30 cellular contexts compared by ENCODE assay signal in genomic region chr17:67123692-67124091, GRCh38.
"Had no signal": no experiment of that assay in that cellular context is flagged by ENCODE, and none has a peak within 500 bp of the region (broad histone marks: within the 10 kb centered on the region; RNA-seq: fewer than 3 reads in every experiment).

No MANE protein-coding gene starts in this region.

- DNase-seq: natural killer cell; occipital lobe; ovary; posterior cingulate gyrus; psoas muscle; right cardiac atrium; right lobe of liver; sigmoid colon; small intestine; stimulated activated CD4-positive, alpha-beta T cell treated with anti-CD3 and anti-CD28 coated beads, Interleukin-15, amount 100 ng/mL, for 24 hours; stimulated activated CD4-positive, alpha-beta T cell treated with anti-CD3 and anti-CD28 coated beads, Interleukin-2, amount 100 ng/mL, for 24 hours; stimulated activated CD4-positive, alpha-beta T cell treated with anti-CD3 and anti-CD28 coated beads, Interleukin-2, amount 100 ng/mL, for 48 hours; stimulated activated CD4-positive, alpha-beta T cell treated with anti-CD3 and anti-CD28 coated beads, Interleukin-4, amount 100 ng/mL, for 24 hours; stimulated activated naive B cell treated with anti-CD40 and anti-IgM and Interleukin-4, amounts not matched to agents 10 μg/mL and 1 μg/mL and 100 μg/mL, for 72 hours; stimulated activated naive CD4-positive, alpha-beta T cell treated with Interleukin-2 at 50 U/mL for 16 hours; stomach; substantia nigra; testis; tibial artery; transverse colon; upper lobe of right lung; uterus had no signal

- H3K4me2 ChIP-seq: neural progenitor cell had no signal

- H3K27me3 ChIP-seq: neural progenitor cell, ovary, right lobe of liver, sigmoid colon, stomach, suprapubic skin, testis, tibial artery, transverse colon, upper lobe of right lung, uterus had no signal

- H3K4me1 ChIP-seq: neural progenitor cell, parathyroid adenoma, suprapubic skin, testis, upper lobe of right lung, uterus had no signal

- H3K9me3 ChIP-seq: ovary, psoas muscle, right lobe of liver, sigmoid colon, stomach, suprapubic skin, testis, tibial artery, transverse colon, upper lobe of right lung, uterus had no signal

- H3K4me3 ChIP-seq: neural progenitor cell, ovary, psoas muscle, right lobe of liver, sigmoid colon, stomach, suprapubic skin, testis, tibial artery, transverse colon, upper lobe of right lung, uterus had no signal

- H3K4me3 Mint-ChIP-seq: natural killer cell; nephron; neural progenitor cell; stimulated activated effector memory CD8-positive, alpha-beta T cell treated with anti-CD3 and anti-CD28 coated beads, Interleukin-12 subunit alpha, Interleukin-12 subunit beta, amount 100 ng/mL, for 72 hours; stimulated activated naive B cell treated with anti-CD40 and anti-IgM and Interleukin-4, amounts not matched to agents 10 μg/mL and 1 μg/mL and 100 μg/mL, for 72 hours; stimulated activated naive CD8-positive, alpha-beta T cell treated with anti-CD3 and anti-CD28 coated beads, Interleukin-15, Interleukin-2, amounts not matched to agents 100 ng/mL and 50 ng/mL, for 24 hours; type B pancreatic cell had no signal

- ATAC-seq: natural killer cell; psoas muscle; right cardiac atrium; stimulated activated effector memory CD8-positive, alpha-beta T cell treated with anti-CD3 and anti-CD28 coated beads, Interleukin-12 subunit alpha, Interleukin-12 subunit beta, amount 100 ng/mL, for 72 hours; stimulated activated naive B cell treated with anti-CD40 and anti-IgM and Interleukin-4, amounts not matched to agents 10 μg/mL and 1 μg/mL and 100 μg/mL, for 72 hours; upper lobe of right lung had no signal

- H3K9ac ChIP-seq: neural progenitor cell, parathyroid adenoma had no signal

- H3K9me3 Mint-ChIP-seq: natural killer cell; neural progenitor cell; stimulated activated effector memory CD8-positive, alpha-beta T cell treated with anti-CD3 and anti-CD28 coated beads, Interleukin-12 subunit alpha, Interleukin-12 subunit beta, amount 100 ng/mL, for 72 hours; stimulated activated naive B cell treated with anti-CD40 and anti-IgM and Interleukin-4, amounts not matched to agents 10 μg/mL and 1 μg/mL and 100 μg/mL, for 72 hours; stimulated activated naive CD8-positive, alpha-beta T cell treated with anti-CD3 and anti-CD28 coated beads, Interleukin-15, Interleukin-2, amounts not matched to agents 100 ng/mL and 50 ng/mL, for 24 hours; type B pancreatic cell had no signal

- H3K79me2 ChIP-seq: parathyroid adenoma had no signal

- H3K27me3 Mint-ChIP-seq: progenitor cell of endocrine pancreas; stimulated activated naive B cell treated with anti-CD40 and anti-IgM and Interleukin-4, amounts not matched to agents 10 μg/mL and 1 μg/mL and 100 μg/mL, for 72 hours; stimulated activated naive CD8-positive, alpha-beta T cell treated with anti-CD3 and anti-CD28 coated beads, Interleukin-15, Interleukin-2, amounts not matched to agents 100 ng/mL and 50 ng/mL, for 24 hours; type B pancreatic cell had no signal

- H3K27ac Mint-ChIP-seq: nephron; neural progenitor cell; progenitor cell of endocrine pancreas; stimulated activated effector memory CD8-positive, alpha-beta T cell treated with anti-CD3 and anti-CD28 coated beads, Interleukin-12 subunit alpha, Interleukin-12 subunit beta, amount 100 ng/mL, for 72 hours; stimulated activated naive B cell treated with anti-CD40 and anti-IgM and Interleukin-4, amounts not matched to agents 10 μg/mL and 1 μg/mL and 100 μg/mL, for 72 hours; stimulated activated naive CD8-positive, alpha-beta T cell treated with anti-CD3 and anti-CD28 coated beads, Interleukin-15, Interleukin-2, amounts not matched to agents 100 ng/mL and 50 ng/mL, for 24 hours; type B pancreatic cell had no signal

- H2AFZ ChIP-seq: neural progenitor cell, parathyroid adenoma had no signal

- H3K36me3 ChIP-seq: neural progenitor cell, ovary, uterus had no signal

- FAIRE-seq: small intestine had no signal

- H3K27ac ChIP-seq: neural progenitor cell, ovary, parathyroid adenoma, psoas muscle, right lobe of liver, sigmoid colon, stomach, suprapubic skin, testis, tibial artery, transverse colon, upper lobe of right lung, uterus had no signal
